ENCODE assay signal across 29 cellular contexts in genomic region chr18:58756148-58756547, GRCh38.
DNase-seq lines count a peak whose midpoint lies in the region; ATAC-seq and TF ChIP-seq lines count a peak whose summit lies in the region.
"Had no signal": no experiment of that assay in that cellular context is flagged by ENCODE, and none has a peak within 500 bp of the region (broad histone marks: within the 10 kb centered on the region; RNA-seq: fewer than 3 reads in every experiment).

No MANE protein-coding gene starts in this region.

- WGBS in lung, 2 donors, result 93 to 98% methylated on average over 7 to 10 of the region's 10 CpGs

- no peak for TF ChIP-seq CTCF in left ventricle myocardium inferior (IDR thresholded peaks at IDR 0.05; ENCODE audit: borderline replicate concordance)
- TF ChIP-seq CTCF in lung (IDR thresholded peaks at IDR 0.05; ENCODE audit: control extremely low read depth, extremely low read depth), result no peak
- no peak for TF ChIP-seq CTCF in upper lobe of right lung (IDR thresholded peaks at IDR 0.05)

- H3K36me3 ChIP-seq in left ventricle myocardium inferior (no peaks in the 10 kb centered on the region), lung (ENCODE audit: control insufficient read depth in 2 of 2, insufficient read depth in 2 of 2, low read length in 2 of 2) (no peaks in the 10 kb centered on the region), upper lobe of right lung (no peaks in the 10 kb centered on the region)
- H3K36me3 ChIP-seq: lower lobe of right lung, pancreas, vagina had no signal

- DNase-seq in left ventricle myocardium inferior (no peak), left cardiac atrium (no peak), T-helper 17 cell (no peak), lung (ENCODE audit: low spot score) (peak; percentile 17), upper lobe of right lung (no peak), NCI-H2227 (lab: John Stamatoyannopoulos, UW; ENCODE audit: unreplicated experiment) (no peak), SK-N-DZ (ENCODE audit: low spot score) (no peak), NCI-H2081 treated with DMSO at 0.1 percent for 48 hours (lab: John Stamatoyannopoulos, UW) (no peak)
- DNase-seq: activated CD4-positive, CD25-positive, alpha-beta regulatory T cell treated with anti-CD3 and anti-CD28 coated beads, Interleukin-2, amount 50 U/mL, for 72 hours; activated T-cell treated with anti-CD3 and anti-CD28 coated beads for 4 hours; central memory CD4-positive, alpha-beta T cell; effector memory CD8-positive, alpha-beta T cell; erythroblast; lower lobe of right lung; MM.1S; NCI-H1417; NCI-H2029 treated with DMSO at 0.1 percent for 48 hours; NCI-H2227 treated with DMSO at 0.1 percent for 48 hours; NCI-H69; SHP77 treated with DMSO at 0.1 percent for 48 hours had no signal

- H3K4me3 ChIP-seq in left ventricle myocardium inferior (no peak overlapping the region), lung (no peak overlapping the region), upper lobe of right lung (no peak overlapping the region)
- H3K4me3 ChIP-seq: lower lobe of right lung, pancreas, skin epidermis, vagina had no signal

- H3K9me3 ChIP-seq in left ventricle myocardium inferior (replicated peaks), result no peaks in the 10 kb centered on the region
- no peaks in the 10 kb centered on the region for H3K9me3 ChIP-seq in T-helper 17 cell (ENCODE audit: control insufficient read depth, low read length, poor library complexity, severe bottlenecking)
- H3K9me3 ChIP-seq in lung (ENCODE audit: control insufficient read depth in 2 of 2, insufficient read depth in 1 of 2, low read length in 1 of 2), result no peaks in the 10 kb centered on the region
- no peaks in the 10 kb centered on the region for H3K9me3 ChIP-seq in upper lobe of right lung
- H3K9me3 ChIP-seq: lower lobe of right lung, pancreas, vagina had no signal

- no peaks in the 10 kb centered on the region for H3K27me3 Mint-ChIP-seq in T-helper 17 cell
- H3K27me3 Mint-ChIP-seq: B cell; effector memory CD8-positive, alpha-beta T cell; stimulated activated naive CD8-positive, alpha-beta T cell treated with anti-CD3 and anti-CD28 coated beads, Interleukin-15, Interleukin-2, amounts not matched to agents 100 ng/mL and 50 ng/mL, for 24 hours had no signal

- intact Hi-C loops in left ventricle myocardium inferior (cut with micrococcal nuclease), result no loop called here
- intact Hi-C loops in left cardiac atrium (cut with DNase I), result no loop called here
- intact Hi-C loops in upper lobe of right lung (cut with DNase I), result no loop called here

- ATAC-seq in left cardiac atrium (no peak), T-helper 17 cell (no peak), lung (ENCODE audit: insufficient read depth, low FRiP score) (no peak), upper lobe of right lung (peak; percentile 9)
- ATAC-seq: effector memory CD8-positive, alpha-beta T cell had no signal

- H3K27ac Mint-ChIP-seq in T-helper 17 cell, result peak overlapping the region; percentile 39
- H3K27ac Mint-ChIP-seq: B cell; effector memory CD8-positive, alpha-beta T cell; nephron; T-helper 2 cell treated with Interferon-gamma antibody and Interleukin-4, amounts not matched to agents 5 μg/mL and 100 μg/mL, for 36 hours had no signal

- H3K27ac ChIP-seq in left ventricle myocardium inferior (replicated peaks) (peak overlapping the region; percentile 78), lung (ENCODE audit: low read depth in 1 of 2, low read length in 1 of 2) (no peak overlapping the region), upper lobe of right lung (no peak overlapping the region)
- H3K27ac ChIP-seq: HL-60, KMS-11, lower lobe of right lung, pancreas, skin epidermis, vagina had no signal

- no peak overlapping the region for H3K4me3 Mint-ChIP-seq in T-helper 17 cell
- H3K4me3 Mint-ChIP-seq: B cell; effector memory CD8-positive, alpha-beta T cell; nephron; stimulated activated naive CD8-positive, alpha-beta T cell treated with anti-CD3 and anti-CD28 coated beads, Interleukin-15, Interleukin-2, amounts not matched to agents 100 ng/mL and 50 ng/mL, for 24 hours; T-helper 2 cell treated with Interferon-gamma antibody and Interleukin-4, amounts not matched to agents 5 μg/mL and 100 μg/mL, for 36 hours had no signal

- H3K4me1 Mint-ChIP-seq in T-helper 17 cell, result peaks cover 26% of the 10 kb centered on the region
- H3K4me1 Mint-ChIP-seq: nephron had no signal

- H3K27me3 ChIP-seq in left ventricle myocardium inferior (ENCODE audit: low read depth) (peaks cover 3% of the 10 kb centered on the region), lung (ENCODE audit: control insufficient read depth, insufficient read depth) (no peaks in the 10 kb centered on the region), upper lobe of right lung (no peaks in the 10 kb centered on the region)
- H3K27me3 ChIP-seq: pancreas, vagina had no signal

- H3K4me1 ChIP-seq in left ventricle myocardium inferior (peaks cover 27% of the 10 kb centered on the region), lung (ENCODE audit: control insufficient read depth in 2 of 2, insufficient read depth in 2 of 2, low read length in 2 of 2) (peaks cover 0 to 3% of the 10 kb centered on the region in 2 donors), upper lobe of right lung (no peaks in the 10 kb centered on the region)
- H3K4me1 ChIP-seq: lower lobe of right lung had no signal

- no peaks in the 10 kb centered on the region for H3K36me3 Mint-ChIP-seq in T-helper 17 cell (ENCODE audit: low read depth)
